ENCODE assay signal across 1 cellular context in the genomic region with DNA sequence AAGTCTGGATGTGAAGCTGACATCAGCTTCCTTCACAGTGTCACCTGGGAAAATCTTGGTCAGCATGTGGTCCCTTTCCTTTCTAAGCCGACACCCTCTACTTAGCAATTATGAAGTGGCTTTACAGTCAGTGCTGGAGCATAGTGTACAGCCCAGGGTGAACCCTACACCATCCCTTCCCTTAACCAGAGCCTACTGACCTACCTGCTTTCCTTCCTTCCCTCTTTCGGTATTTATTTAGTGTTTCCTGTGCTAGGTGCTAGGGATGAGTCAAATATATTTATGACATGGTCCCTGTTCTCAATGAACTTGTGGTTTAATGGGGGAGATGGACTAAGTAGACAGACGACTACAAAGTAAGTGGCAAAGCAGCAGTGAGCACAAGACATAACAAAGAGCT.
TF ChIP-seq lines count a peak whose summit lies in the region.

No MANE protein-coding gene starts in this region.

TF ChIP-seq in GM12878, 131 proteins besides CTCF, POLR2A, EP300 and RAD21 (continued from another document):
- TF ChIP-seq, protein P1, sequence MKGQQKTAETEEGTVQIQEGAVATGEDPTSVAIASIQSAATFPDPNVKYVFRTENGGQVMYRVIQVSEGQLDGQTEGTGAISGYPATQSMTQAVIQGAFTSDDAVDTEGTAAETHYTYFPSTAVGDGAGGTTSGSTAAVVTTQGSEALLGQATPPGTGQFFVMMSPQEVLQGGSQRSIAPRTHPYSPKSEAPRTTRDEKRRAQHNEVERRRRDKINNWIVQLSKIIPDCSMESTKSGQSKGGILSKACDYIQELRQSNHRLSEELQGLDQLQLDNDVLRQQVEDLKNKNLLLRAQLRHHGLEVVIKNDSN (IDR thresholded peaks at IDR 0.05; ENCODE audit: borderline replicate concordance, extremely low read length, insufficient read depth, low read depth, low read length), result no peak
- peak; percentile 39; the same call in 1 of the 2 replicates for TF ChIP-seq NFIC (IDR thresholded peaks at IDR 0.05; ENCODE audit: low read depth, low read length)
- no peak for TF ChIP-seq TARDBP (IDR thresholded peaks at IDR 0.05; ENCODE audit: borderline replicate concordance)
- no peak for TF ChIP-seq ZNF274 (IDR thresholded peaks at IDR 0.05; ENCODE audit: insufficient read depth, insufficient read length)
- no peak for TF ChIP-seq SMAD5 (IDR thresholded peaks at IDR 0.05; ENCODE audit: low read depth)
- TF ChIP-seq ATF7 (IDR thresholded peaks at IDR 0.05; ENCODE audit: low read depth), result no peak; the same call in 1 of the 2 replicates
- TF ChIP-seq, protein P2, sequence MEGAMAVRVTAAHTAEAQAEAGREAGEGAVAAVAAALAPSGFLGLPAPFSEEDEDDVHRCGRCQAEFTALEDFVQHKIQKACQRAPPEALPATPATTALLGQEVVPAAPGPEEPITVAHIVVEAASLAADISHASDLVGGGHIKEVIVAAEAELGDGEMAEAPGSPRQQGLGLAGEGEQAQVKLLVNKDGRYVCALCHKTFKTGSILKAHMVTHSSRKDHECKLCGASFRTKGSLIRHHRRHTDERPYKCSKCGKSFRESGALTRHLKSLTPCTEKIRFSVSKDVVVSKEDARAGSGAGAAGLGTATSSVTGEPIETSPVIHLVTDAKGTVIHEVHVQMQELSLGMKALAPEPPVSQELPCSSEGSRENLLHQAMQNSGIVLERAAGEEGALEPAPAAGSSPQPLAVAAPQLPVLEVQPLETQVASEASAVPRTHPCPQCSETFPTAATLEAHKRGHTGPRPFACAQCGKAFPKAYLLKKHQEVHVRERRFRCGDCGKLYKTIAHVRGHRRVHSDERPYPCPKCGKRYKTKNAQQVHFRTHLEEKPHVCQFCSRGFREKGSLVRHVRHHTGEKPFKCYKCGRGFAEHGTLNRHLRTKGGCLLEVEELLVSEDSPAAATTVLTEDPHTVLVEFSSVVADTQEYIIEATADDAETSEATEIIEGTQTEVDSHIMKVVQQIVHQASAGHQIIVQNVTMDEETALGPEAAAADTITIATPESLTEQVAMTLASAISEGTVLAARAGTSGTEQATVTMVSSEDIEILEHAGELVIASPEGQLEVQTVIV (IDR thresholded peaks at IDR 0.05; ENCODE audit: borderline replicate concordance, partially characterized antibody), result no peak
- no peak for TF ChIP-seq ASH2L (IDR thresholded peaks at IDR 0.05; ENCODE audit: borderline replicate concordance, low read depth)
- TF ChIP-seq POU2F2 (IDR thresholded peaks at IDR 0.05; ENCODE audit: borderline replicate concordance, low read depth, low read length), result no peak
- TF ChIP-seq, protein P3, sequence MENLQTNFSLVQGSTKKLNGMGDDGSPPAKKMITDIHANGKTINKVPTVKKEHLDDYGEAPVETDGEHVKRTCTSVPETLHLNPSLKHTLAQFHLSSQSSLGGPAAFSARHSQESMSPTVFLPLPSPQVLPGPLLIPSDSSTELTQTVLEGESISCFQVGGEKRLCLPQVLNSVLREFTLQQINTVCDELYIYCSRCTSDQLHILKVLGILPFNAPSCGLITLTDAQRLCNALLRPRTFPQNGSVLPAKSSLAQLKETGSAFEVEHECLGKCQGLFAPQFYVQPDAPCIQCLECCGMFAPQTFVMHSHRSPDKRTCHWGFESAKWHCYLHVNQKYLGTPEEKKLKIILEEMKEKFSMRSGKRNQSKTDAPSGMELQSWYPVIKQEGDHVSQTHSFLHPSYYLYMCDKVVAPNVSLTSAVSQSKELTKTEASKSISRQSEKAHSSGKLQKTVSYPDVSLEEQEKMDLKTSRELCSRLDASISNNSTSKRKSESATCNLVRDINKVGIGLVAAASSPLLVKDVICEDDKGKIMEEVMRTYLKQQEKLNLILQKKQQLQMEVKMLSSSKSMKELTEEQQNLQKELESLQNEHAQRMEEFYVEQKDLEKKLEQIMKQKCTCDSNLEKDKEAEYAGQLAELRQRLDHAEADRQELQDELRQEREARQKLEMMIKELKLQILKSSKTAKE (IDR thresholded peaks at IDR 0.05; ENCODE audit: low read depth, poor library complexity, severe bottlenecking), result no peak
- no peak for TF ChIP-seq TCF3 (IDR thresholded peaks at IDR 0.05; ENCODE audit: borderline replicate concordance, insufficient read depth, low read depth, low read length)
- TF ChIP-seq SUPT20H (IDR thresholded peaks at IDR 0.05; ENCODE audit: borderline replicate concordance, control insufficient read depth, low read depth, low read length), result no peak
- TF ChIP-seq SMARCA5 (IDR thresholded peaks at IDR 0.05), result no peak
- no peak for TF ChIP-seq RCOR1 (conservative IDR thresholded peaks at IDR 0.05; ENCODE audit: low read depth, low read length)
- TF ChIP-seq POLR2AphosphoS5 (IDR thresholded peaks at IDR 0.05; ENCODE audit: low read length), result no peak
